In the genomic region with DNA sequence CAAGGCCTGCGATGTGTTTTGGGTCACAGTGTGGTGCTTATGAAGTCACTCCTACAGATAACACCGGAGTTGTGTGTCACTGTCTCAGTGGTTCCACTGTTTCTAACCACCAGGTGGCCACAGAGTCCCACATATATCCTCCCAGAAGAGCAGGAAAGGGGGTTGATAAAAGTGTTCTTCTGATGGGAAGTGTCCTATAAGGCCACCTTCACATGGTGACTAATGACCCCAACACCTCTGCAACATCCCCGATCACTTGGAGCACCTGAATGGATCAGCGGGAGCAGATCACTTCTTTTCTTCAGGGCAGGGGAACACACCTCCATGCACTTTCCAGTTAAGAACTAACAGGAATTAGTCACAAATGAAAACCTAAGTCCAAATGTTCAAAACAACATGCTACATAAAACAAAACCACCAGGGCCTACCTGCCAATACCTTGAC, we compare ENCODE assay signal across 8 cellular contexts.
DNase-seq lines count a peak whose midpoint lies in the region; ATAC-seq and TF ChIP-seq lines count a peak whose summit lies in the region.
"Not testable (repeated sequence)": the region's sequence is repeated elsewhere in the genome, so short reads cannot be mapped to it uniquely, and the experiment has no call there.

No MANE protein-coding gene starts in this region.

- WGBS in esophagus squamous epithelium, 2 donors, result 6% methylated on average over 2 to 4 of the region's 4 CpGs
- WGBS in mesodermal cell (ENCODE audit: insufficient coverage in 2 of 2), 2 experiments, result 20 to 29% methylated on average over 1 to 2 of the region's 4 CpGs

- H3F3A ChIP-seq in GM23338 (replicated peaks; ENCODE audit: low read depth), result not testable (repeated sequence)

- not testable (repeated sequence) for H3K4me3 ChIP-seq in GM23338; esophagus squamous epithelium; mesodermal cell (ENCODE audit: extremely low read depth, insufficient read depth, low read length, poor library complexity, severe bottlenecking)

- not testable (repeated sequence) for H3K4me3 Mint-ChIP-seq in GM23338

- not testable (repeated sequence) for H3K36me3 Mint-ChIP-seq in GM23338 (ENCODE audit: low read depth)

- not testable (repeated sequence) for H3K4me1 Mint-ChIP-seq in GM23338

- not testable (repeated sequence) for H3K36me3 ChIP-seq in GM23338 (ENCODE audit: insufficient read depth); esophagus squamous epithelium; mesodermal cell (ENCODE audit: control insufficient read depth, insufficient read depth, low read length)

- H2AFZ ChIP-seq in GM23338, result not testable (repeated sequence)

- peak; percentile 99 for ATAC-seq in GM23338

- H3K4me1 ChIP-seq in GM23338 (ENCODE audit: insufficient read depth), result not testable (repeated sequence)
- H3K4me1 ChIP-seq in esophagus squamous epithelium (peaks cover 0 to 38% (median 0%) of the 10 kb centered on the region in 3 donors), mesodermal cell (ENCODE audit: control insufficient read depth, insufficient read depth, low read length, poor library complexity, severe bottlenecking) (peaks cover 11% of the 10 kb centered on the region)

- H4K20me1 ChIP-seq in GM23338 (replicated peaks; ENCODE audit: insufficient read depth), result not testable (repeated sequence)

- H3K27me3 ChIP-seq in GM23338 (ENCODE audit: insufficient read depth); esophagus squamous epithelium: not testable (repeated sequence)

- peak; percentile 87 to 91 for TF ChIP-seq CTCF in GM23338 (conservative IDR thresholded peaks at IDR 0.05; ENCODE audit: low read depth in 2 of 2)
- TF ChIP-seq CTCF in esophagus squamous epithelium (IDR thresholded peaks at IDR 0.05), result peak; percentile 58 to 92 (median 88)

- H3K79me2 ChIP-seq in GM23338 (replicated peaks; ENCODE audit: insufficient read depth), result not testable (repeated sequence)

- not testable (repeated sequence) for H3K9me2 ChIP-seq in GM23338 (ENCODE audit: insufficient read depth)

- DNase-seq in C1 segment of cervical spinal cord (lab: John Stamatoyannopoulos, UW) (peak in 11 of 14 donors; percentile 2 to 59 (median 32)), GM23338 (ENCODE audit: low spot score) (peak; percentile 87), NCI-H1930 (lab: John Stamatoyannopoulos, UW) (peak; percentile 30 to 62), T-helper 1 cell (peak; percentile 33 to 79 (median 60))
- DNase-seq in activated naive CD4-positive, alpha-beta T cell treated with Interleukin-2 at 50 U/mL for 16 hours, result peak; percentile 72
- DNase-seq in esophagus squamous epithelium (lab: John Stamatoyannopoulos, UW), result not testable (repeated sequence)
- peak; percentile 25 to 44 (median 43) for DNase-seq in stimulated activated CD4-positive, alpha-beta T cell treated with anti-CD3 and anti-CD28 coated beads, TNF-alpha, amount 100 ng/mL, for 1 hour (ENCODE audit: low read depth in 3 of 3, low spot score in 1 of 3)

- H3K4me2 ChIP-seq in GM23338, result 0 out of 2 replicates have a peak overlapping the region, but pooled peaks have one; percentile 22

- not testable (repeated sequence) for H3K9me3 ChIP-seq in esophagus squamous epithelium; mesodermal cell (ENCODE audit: control insufficient read depth, low read length)

- not testable (repeated sequence) for H3K27ac Mint-ChIP-seq in GM23338

- TF ChIP-seq POLR2A in esophagus squamous epithelium (IDR thresholded peaks at IDR 0.05), result not testable (repeated sequence)

- not testable (repeated sequence) for H3K9me3 Mint-ChIP-seq in GM23338

- intact Hi-C loops in esophagus squamous epithelium (cut with DNase I), result not testable (repeated sequence)

- H3K27ac ChIP-seq in GM23338 (ENCODE audit: low read depth), result not testable (repeated sequence)
- peak overlapping the region; percentile 71 to 87 (median 78) for H3K27ac ChIP-seq in esophagus squamous epithelium
- peak overlapping the region; percentile 29 for H3K27ac ChIP-seq in mesodermal cell (ENCODE audit: low read depth, low read length, severe bottlenecking)

- H3K27me3 Mint-ChIP-seq in GM23338 (ENCODE audit: insufficient read depth, low read depth, poor library complexity), result not testable (repeated sequence)

TF ChIP-seq in GM23338, 12 proteins besides CTCF, POLR2A, EP300 and RAD21:
- TF ChIP-seq CREB1 (CRISPR knock-in tag; IDR thresholded peaks at IDR 0.05; ENCODE audit: low read depth), result peak; percentile 65
